Comparison of ENCODE assay signal across 10 cellular contexts in the genomic region with DNA sequence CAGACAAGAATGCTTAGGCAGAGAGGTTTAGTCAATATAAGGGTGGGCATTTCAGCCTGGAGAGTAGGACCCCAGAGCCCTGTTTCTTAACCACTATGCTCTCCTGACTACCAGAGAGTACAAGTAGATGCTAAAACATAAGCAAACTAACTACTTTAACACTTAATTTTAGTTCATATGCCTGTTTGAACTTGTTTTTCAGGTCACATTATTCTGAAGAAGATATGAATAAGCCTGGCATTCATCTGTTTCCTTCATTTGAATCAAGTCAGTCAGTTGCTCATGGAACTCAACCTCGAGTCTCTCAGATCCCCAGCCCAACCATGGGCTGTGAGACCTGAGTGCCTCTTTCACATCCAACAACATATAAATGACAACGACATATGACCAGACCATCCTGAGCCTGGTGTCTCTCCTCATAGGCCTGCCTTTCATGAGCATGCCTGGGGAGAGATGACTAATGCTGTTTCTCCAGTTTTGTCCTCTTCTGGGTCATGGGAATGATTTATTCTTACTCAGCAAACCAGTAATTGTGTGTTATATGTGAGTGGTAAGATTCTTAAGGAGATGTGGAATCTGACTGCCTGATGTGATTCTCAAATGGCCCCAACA.
A peak's percentile ranks its signal among the peaks of the same experiment; 100 is the strongest.
DNase-seq lines count a peak whose midpoint lies in the region; ATAC-seq and TF ChIP-seq lines count a peak whose summit lies in the region.
"Had no signal": no experiment of that assay in that cellular context is flagged by ENCODE, and none has a peak within 500 bp of the region (broad histone marks: within the 10 kb centered on the region; RNA-seq: fewer than 3 reads in every experiment).

No MANE protein-coding gene starts in this region.

- peak; percentile 26 to 30 for ATAC-seq in activated CD4-positive, CD25-positive, alpha-beta regulatory T cell treated with anti-CD3 and anti-CD28 coated beads, Interleukin-2, amount 50 U/mL, for 24 hours
- ATAC-seq in esophagus mucosa = peak; percentile 93

- no peak overlapping the region for H3K27ac ChIP-seq in RWPE1

- no peak for DNase-seq in activated CD4-positive, CD25-positive, alpha-beta regulatory T cell treated with anti-CD3 and anti-CD28 coated beads, Interleukin-2, amount 50 U/mL, for 72 hours
- DNase-seq in RWPE1 (ENCODE audit: low spot score) = peak; percentile 74
- DNase-seq in smooth muscle cell of the brain vasculature (ENCODE audit: low read depth, low spot score) = peak; percentile 15
- no peak for DNase-seq in DMS153 (lab: John Stamatoyannopoulos, UW)
- no peak for DNase-seq in NCI-H1694 treated with DMSO at 0.1 percent for 48 hours (lab: John Stamatoyannopoulos, UW)
- DNase-seq in NCI-H1436 (lab: John Stamatoyannopoulos, UW) = no peak
- DNase-seq: ACHN; NK-92 treated with Interleukin-12 subunit alpha and Interleukin-12 subunit beta, amount 100 ng/mL, for 24 hours had no signal

- no peak for TF ChIP-seq CTCF in RWPE1 (conservative IDR thresholded peaks at IDR 0.05; ENCODE audit: low read depth)

- POLR2A ChIA-PET in RWPE1 (lab: Yijun Ruan, JAX; ENCODE audit: low non-redundant PET) = no interaction called here

- CTCF ChIA-PET in RWPE1 (lab: Yijun Ruan, JAX) = interaction anchor here (0.5 kb wide), 1 partner anchor 178 kb away, joined by 3 read pairs; no protein-coding TSS in a partner anchor

Comparison
In these comparisons a context has a peak if more than half of its experiments do, and no peak if none do; other contexts are left out.
1. DNase-seq: peak in RWPE1 (single experiment) and smooth muscle cell of the brain vasculature (single experiment); none in activated CD4-positive, CD25-positive, alpha-beta regulatory T cell treated with anti-CD3 and anti-CD28 coated beads, Interleukin-2, amount 50 U/mL, for 72 hours (single experiment), DMS153 (single experiment), NCI-H1694 treated with DMSO at 0.1 percent for 48 hours (single experiment) and NCI-H1436 (single experiment).